1 cellular context compared by ENCODE assay signal in the genomic region with DNA sequence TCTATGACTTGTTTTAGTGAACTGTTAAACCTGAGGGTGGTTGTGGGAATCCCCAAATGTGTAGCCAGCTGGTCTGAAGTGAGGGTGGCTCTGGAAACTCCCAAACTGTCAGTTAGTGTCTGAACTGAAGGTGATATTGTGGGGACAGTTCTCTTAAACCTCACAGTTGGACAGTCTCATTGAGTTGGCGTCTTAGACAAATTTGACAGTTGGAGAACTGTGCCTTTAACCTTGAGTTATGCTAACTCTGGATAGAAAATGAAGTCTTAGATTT.
TF ChIP-seq lines count a peak whose summit lies in the region.

No MANE protein-coding gene starts in this region.

TF ChIP-seq in GM12878, 131 proteins besides CTCF, POLR2A, EP300 and RAD21 (continued from another document):
- TF ChIP-seq SKIL (IDR thresholded peaks at IDR 0.05; ENCODE audit: low read depth, poor library complexity, severe bottlenecking) (no peak), IKZF1 (conservative IDR thresholded peaks at IDR 0.05) (peak; percentile 43; the same call in 1 of the 2 replicates), CHD2 (IDR thresholded peaks at IDR 0.05; ENCODE audit: borderline replicate concordance, low read depth, low read length) (0 out of 2 replicates have a peak, but pooled peaks have one; percentile 36), EED (IDR thresholded peaks at IDR 0.05; ENCODE audit: low read depth) (no peak), SMARCA5 (IDR thresholded peaks at IDR 0.05) (no peak), SREBF2 (IDR thresholded peaks at IDR 0.05; ENCODE audit: low read length) (no peak), SUZ12 (IDR thresholded peaks at IDR 0.05; ENCODE audit: unreplicated experiment) (no peak), HDAC2 (IDR thresholded peaks at IDR 0.05) (no peak), SUPT20H (IDR thresholded peaks at IDR 0.05; ENCODE audit: borderline replicate concordance, control insufficient read depth, low read depth, low read length) (no peak), CBFB (IDR thresholded peaks at IDR 0.05; ENCODE audit: low read depth) (no peak)
